27 cellular contexts compared by ENCODE assay signal in genomic region chr3:76456322-76456721, GRCh38.
"Had no signal": no experiment of that assay in that cellular context is flagged by ENCODE, and none has a peak within 500 bp of the region (broad histone marks: within the 10 kb centered on the region; RNA-seq: fewer than 3 reads in every experiment).

No MANE protein-coding gene starts in this region.

- DNase-seq: hippocampal formation; kidney; left ventricle myocardium inferior; mesendoderm; naive B cell; natural killer cell; nephron progenitor cell; occipital lobe; ovary; right cardiac atrium; spleen; stimulated activated CD4-positive, alpha-beta T cell treated with anti-CD3 and anti-CD28 coated beads, Interleukin-4, amount 100 ng/mL, for 24 hours; stimulated activated naive CD4-positive, alpha-beta T cell; tibial artery; trophoblast cell; upper lobe of right lung; uterus had no signal

- H3K4me3 ChIP-seq: left ventricle myocardium inferior, lung, neural progenitor cell, ovary, skin epidermis, spleen, suprapubic skin, thoracic aorta, tibial artery, upper lobe of right lung, uterus had no signal

- H3K36me3 Mint-ChIP-seq: naive B cell; natural killer cell; neural progenitor cell; stimulated activated effector memory CD8-positive, alpha-beta T cell treated with anti-CD3 and anti-CD28 coated beads, Interleukin-12 subunit alpha, Interleukin-12 subunit beta, amount 100 ng/mL, for 72 hours had no signal

- H3K4me3 Mint-ChIP-seq: mesothelial cell of epicardium; naive B cell; natural killer cell; nephron progenitor cell; neural progenitor cell; stimulated activated effector memory CD8-positive, alpha-beta T cell treated with anti-CD3 and anti-CD28 coated beads, Interleukin-12 subunit alpha, Interleukin-12 subunit beta, amount 100 ng/mL, for 72 hours; stimulated activated naive CD8-positive, alpha-beta T cell treated with anti-CD3 and anti-CD28 coated beads, Interleukin-15, Interleukin-2, amounts not matched to agents 100 ng/mL and 50 ng/mL, for 24 hours had no signal

- H2AFZ ChIP-seq: neural progenitor cell had no signal

- H3K4me1 ChIP-seq: left ventricle myocardium inferior, neural progenitor cell, spleen, suprapubic skin, tibial artery, upper lobe of right lung, uterus had no signal

- H3K27me3 ChIP-seq: neural progenitor cell, neutrophil, ovary, spleen, suprapubic skin, tibial artery, upper lobe of right lung, uterus had no signal

- H3K9me3 ChIP-seq: neutrophil, ovary, suprapubic skin, thoracic aorta, tibial artery, upper lobe of right lung, uterus had no signal

- H3K9ac ChIP-seq: neural progenitor cell had no signal

- FAIRE-seq: kidney had no signal

- H3K36me3 ChIP-seq: left ventricle myocardium inferior, neural progenitor cell, neutrophil, ovary, spleen, suprapubic skin, thoracic aorta, tibial artery, upper lobe of right lung, uterus had no signal

- H3K4me1 Mint-ChIP-seq: mesothelial cell of epicardium; naive B cell; natural killer cell; nephron progenitor cell; neural progenitor cell; stimulated activated effector memory CD8-positive, alpha-beta T cell treated with anti-CD3 and anti-CD28 coated beads, Interleukin-12 subunit alpha, Interleukin-12 subunit beta, amount 100 ng/mL, for 72 hours had no signal

- H3K27me3 Mint-ChIP-seq: naive B cell; progenitor cell of endocrine pancreas; stimulated activated naive CD8-positive, alpha-beta T cell treated with anti-CD3 and anti-CD28 coated beads, Interleukin-15, Interleukin-2, amounts not matched to agents 100 ng/mL and 50 ng/mL, for 24 hours had no signal

- H3K4me2 ChIP-seq: neural progenitor cell had no signal

- H3K27ac ChIP-seq: left ventricle myocardium inferior, neural progenitor cell, neutrophil, ovary, skin epidermis, spleen, suprapubic skin, thoracic aorta, tibial artery, upper lobe of right lung, uterus had no signal

- H3K27ac Mint-ChIP-seq: mesothelial cell of epicardium; naive B cell; natural killer cell; nephron progenitor cell; neural progenitor cell; progenitor cell of endocrine pancreas; stimulated activated effector memory CD8-positive, alpha-beta T cell treated with anti-CD3 and anti-CD28 coated beads, Interleukin-12 subunit alpha, Interleukin-12 subunit beta, amount 100 ng/mL, for 72 hours; stimulated activated naive CD8-positive, alpha-beta T cell treated with anti-CD3 and anti-CD28 coated beads, Interleukin-15, Interleukin-2, amounts not matched to agents 100 ng/mL and 50 ng/mL, for 24 hours had no signal
